1 cellular context compared by ENCODE assay signal in the genomic region with DNA sequence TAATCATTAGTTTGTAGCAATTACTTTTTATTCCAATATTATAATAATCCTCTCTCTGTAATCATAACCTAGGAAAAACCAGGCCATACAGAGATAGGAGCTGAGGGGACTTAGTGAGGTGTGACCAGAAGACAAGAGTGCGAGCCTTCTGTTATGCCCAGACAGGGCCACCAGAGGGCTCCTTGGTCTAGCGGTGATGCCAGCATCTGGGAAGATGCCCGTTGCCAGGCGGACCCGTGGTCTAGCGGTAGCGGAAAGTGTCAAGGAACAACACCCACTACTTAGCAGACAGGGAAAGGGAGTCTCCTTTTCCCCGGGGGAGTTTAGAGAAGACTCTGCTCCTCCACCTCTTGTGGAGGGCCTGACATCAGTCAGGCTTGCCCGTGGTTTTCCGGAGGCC.
A peak's percentile ranks its signal among the peaks of the same experiment; 100 is the strongest.
TF ChIP-seq lines count a peak whose summit lies in the region.

No MANE protein-coding gene starts in this region.

TF ChIP-seq in K562, 482 proteins besides CTCF, POLR2A, EP300 and RAD21:
- TF ChIP-seq, protein P1, sequence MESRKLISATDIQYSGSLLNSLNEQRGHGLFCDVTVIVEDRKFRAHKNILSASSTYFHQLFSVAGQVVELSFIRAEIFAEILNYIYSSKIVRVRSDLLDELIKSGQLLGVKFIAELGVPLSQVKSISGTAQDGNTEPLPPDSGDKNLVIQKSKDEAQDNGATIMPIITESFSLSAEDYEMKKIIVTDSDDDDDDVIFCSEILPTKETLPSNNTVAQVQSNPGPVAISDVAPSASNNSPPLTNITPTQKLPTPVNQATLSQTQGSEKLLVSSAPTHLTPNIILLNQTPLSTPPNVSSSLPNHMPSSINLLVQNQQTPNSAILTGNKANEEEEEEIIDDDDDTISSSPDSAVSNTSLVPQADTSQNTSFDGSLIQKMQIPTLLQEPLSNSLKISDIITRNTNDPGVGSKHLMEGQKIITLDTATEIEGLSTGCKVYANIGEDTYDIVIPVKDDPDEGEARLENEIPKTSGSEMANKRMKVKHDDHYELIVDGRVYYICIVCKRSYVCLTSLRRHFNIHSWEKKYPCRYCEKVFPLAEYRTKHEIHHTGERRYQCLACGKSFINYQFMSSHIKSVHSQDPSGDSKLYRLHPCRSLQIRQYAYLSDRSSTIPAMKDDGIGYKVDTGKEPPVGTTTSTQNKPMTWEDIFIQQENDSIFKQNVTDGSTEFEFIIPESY (CRISPR knock-in tag; IDR thresholded peaks at IDR 0.05), result peak; percentile 49; the same call in 1 of the 2 replicates
